In genomic region chr20:24694727-24695528, GRCh38 we compare ENCODE assay signal across 19 cellular contexts.
DNase-seq lines count a peak whose midpoint lies in the region; ATAC-seq, FAIRE-seq and TF ChIP-seq lines count a peak whose summit lies in the region.
"Had no signal": no experiment of that assay in that cellular context is flagged by ENCODE, and none has a peak within 500 bp of the region (broad histone marks: within the 10 kb centered on the region; RNA-seq: fewer than 3 reads in every experiment).

No MANE protein-coding gene starts in this region.

- TF ChIP-seq CTCF in breast epithelium (IDR thresholded peaks at IDR 0.05) (no peak), MCF 10A (IDR thresholded peaks at IDR 0.05; ENCODE audit: unreplicated experiment) (no peak), vagina (IDR thresholded peaks at IDR 0.05) (no peak)

- FAIRE-seq in endometrium (lab: Jason Lieb, UNC), result peak; percentile 15
- FAIRE-seq: bronchial epithelial cell, GM19239, small intestine had no signal

- CTCF ChIA-PET in MCF 10A (lab: Yijun Ruan, JAX), result no interaction called here
- CTCF ChIA-PET in naive thymus-derived CD4-positive, alpha-beta T cell (lab: Charles Lee), result no interaction called here

- H3K36me3 Mint-ChIP-seq in MCF 10A (ENCODE audit: insufficient read depth, unreplicated experiment), result no peaks in the 10 kb centered on the region
- no peaks in the 10 kb centered on the region for H3K36me3 Mint-ChIP-seq in naive thymus-derived CD4-positive, alpha-beta T cell
- H3K36me3 Mint-ChIP-seq: CD8-positive, alpha-beta memory T cell had no signal

- no peaks in the 10 kb centered on the region for H3K36me3 ChIP-seq in breast epithelium
- no peaks in the 10 kb centered on the region for H3K36me3 ChIP-seq in vagina
- H3K36me3 ChIP-seq in naive thymus-derived CD4-positive, alpha-beta T cell (ENCODE audit: control insufficient read depth in 2 of 3, insufficient read depth in 3 of 3, low read length in 3 of 3), result no peaks in the 10 kb centered on the region
- H3K36me3 ChIP-seq: neutrophil had no signal

- intact Hi-C loops in breast epithelium (cut with DNase I; ENCODE audit: low total_unique reads), result loop anchor here (10.0 kb wide), 1 partner anchor 70 kb away; no protein-coding TSS in a partner anchor
- intact Hi-C loops in MCF 10A (cut with micrococcal nuclease), result no loop called here
- intact Hi-C loops in vagina (cut with DNase I), result loop anchor here (10.0 kb wide), 1 partner anchor 190 kb away; no protein-coding TSS in a partner anchor
- intact Hi-C loops in naive thymus-derived CD4-positive, alpha-beta T cell (cut with micrococcal nuclease), result no loop called here

- POLR2A ChIA-PET in MCF 10A (lab: Yijun Ruan, JAX), result interaction anchor here (1.1 kb wide), 1 partner anchor 15 kb away, joined by 3 read pairs; no protein-coding TSS in a partner anchor
- POLR2A ChIA-PET in naive thymus-derived CD4-positive, alpha-beta T cell (lab: Charles Lee), result no interaction called here

- BruUV-seq in MCF 10A (replicated peaks; lab: Mats Ljungman, UMichigan), result no TSS peak

- H3K4me1 ChIP-seq in breast epithelium, result no peaks in the 10 kb centered on the region
- peaks cover 21% of the 10 kb centered on the region for H3K4me1 ChIP-seq in vagina
- no peaks in the 10 kb centered on the region for H3K4me1 ChIP-seq in naive thymus-derived CD4-positive, alpha-beta T cell (ENCODE audit: control insufficient read depth in 2 of 2, insufficient read depth in 2 of 2, low read length in 2 of 2)

- no peaks in the 10 kb centered on the region for H3K4me1 Mint-ChIP-seq in MCF 10A (ENCODE audit: insufficient read depth, unreplicated experiment)
- no peaks in the 10 kb centered on the region for H3K4me1 Mint-ChIP-seq in naive thymus-derived CD4-positive, alpha-beta T cell
- H3K4me1 Mint-ChIP-seq: CD8-positive, alpha-beta memory T cell had no signal

- ATAC-seq in naive thymus-derived CD4-positive, alpha-beta T cell, result no peak

- H3K27me3 Mint-ChIP-seq in MCF 10A (ENCODE audit: insufficient read depth, unreplicated experiment), result no peaks in the 10 kb centered on the region
- H3K27me3 Mint-ChIP-seq in naive thymus-derived CD4-positive, alpha-beta T cell, result peaks cover 0 to 18% (median 4%) of the 10 kb centered on the region in 5 donors
- H3K27me3 Mint-ChIP-seq: stimulated activated naive CD8-positive, alpha-beta T cell treated with anti-CD3 and anti-CD28 coated beads, Interleukin-15, Interleukin-2, amounts not matched to agents 100 ng/mL and 50 ng/mL, for 24 hours had no signal

- H3K4me3 Mint-ChIP-seq in MCF 10A (ENCODE audit: unreplicated experiment), result no peak overlapping the region
- H3K4me3 Mint-ChIP-seq in naive thymus-derived CD4-positive, alpha-beta T cell, result no peak overlapping the region
- H3K4me3 Mint-ChIP-seq: CD8-positive, alpha-beta memory T cell; stimulated activated naive CD8-positive, alpha-beta T cell treated with anti-CD3 and anti-CD28 coated beads, Interleukin-15, Interleukin-2, amounts not matched to agents 100 ng/mL and 50 ng/mL, for 24 hours had no signal

- H3K27ac Mint-ChIP-seq in MCF 10A (ENCODE audit: low read depth, unreplicated experiment), result no peak overlapping the region
- no peak overlapping the region for H3K27ac Mint-ChIP-seq in naive thymus-derived CD4-positive, alpha-beta T cell
- H3K27ac Mint-ChIP-seq: CD8-positive, alpha-beta memory T cell; stimulated activated naive CD8-positive, alpha-beta T cell treated with anti-CD3 and anti-CD28 coated beads, Interleukin-15, Interleukin-2, amounts not matched to agents 100 ng/mL and 50 ng/mL, for 24 hours had no signal

- no peaks in the 10 kb centered on the region for H3K9me3 ChIP-seq in breast epithelium
- no peaks in the 10 kb centered on the region for H3K9me3 ChIP-seq in vagina
- no peaks in the 10 kb centered on the region for H3K9me3 ChIP-seq in naive thymus-derived CD4-positive, alpha-beta T cell (ENCODE audit: control insufficient read depth in 2 of 3, low read length in 3 of 3)
- H3K9me3 ChIP-seq: neutrophil had no signal

- DNase-seq in breast epithelium (ENCODE audit: low spot score in 2 of 2) (peak; percentile 16 to 43), MCF 10A (ENCODE audit: unreplicated experiment) (no peak), mesenteric fat pad (ENCODE audit: low spot score) (peak; percentile 82), vagina (ENCODE audit: extremely low spot score in 2 of 2) (peak; percentile 83 to 91), DMS153 treated with DMSO at 0.1 percent for 48 hours (lab: John Stamatoyannopoulos, UW; ENCODE audit: unreplicated experiment) (no peak)
- no peak for DNase-seq in stimulated activated CD4-positive, alpha-beta T cell treated with anti-CD3 and anti-CD28 coated beads, Interleukin-4, amount 100 ng/mL, for 24 hours
- DNase-seq in naive thymus-derived CD4-positive, alpha-beta T cell, result no peak
- DNase-seq: activated naive CD4-positive, alpha-beta T cell treated with anti-CD3 and anti-CD28 coated beads, Interleukin-2, amount 50 U/mL, for 16 hours; CD8-positive, alpha-beta memory T cell; effector CD4-positive, alpha-beta T cell; NCI-H1694 treated with DMSO at 0.1 percent for 48 hours; NCI-H524; OCI-M1; small intestine had no signal

- H3K27me3 ChIP-seq in breast epithelium (peaks cover 0 to 6% of the 10 kb centered on the region in 2 donors), vagina (no peaks in the 10 kb centered on the region)
- H3K27me3 ChIP-seq in naive thymus-derived CD4-positive, alpha-beta T cell (ENCODE audit: control insufficient read depth in 2 of 2, insufficient read depth in 2 of 2, low read length in 2 of 2), result no peaks in the 10 kb centered on the region
- H3K27me3 ChIP-seq: neutrophil had no signal

- H3K9me3 Mint-ChIP-seq in MCF 10A (ENCODE audit: unreplicated experiment), result peaks cover 11% of the 10 kb centered on the region
- H3K9me3 Mint-ChIP-seq in naive thymus-derived CD4-positive, alpha-beta T cell, result no peaks in the 10 kb centered on the region
- H3K9me3 Mint-ChIP-seq: CD8-positive, alpha-beta memory T cell; stimulated activated naive CD8-positive, alpha-beta T cell treated with anti-CD3 and anti-CD28 coated beads, Interleukin-15, Interleukin-2, amounts not matched to agents 100 ng/mL and 50 ng/mL, for 24 hours had no signal

- no peak for TF ChIP-seq POLR2A in breast epithelium (IDR thresholded peaks at IDR 0.05)
- no peak for TF ChIP-seq POLR2A in vagina (IDR thresholded peaks at IDR 0.05)

- H3K27ac ChIP-seq in breast epithelium, result no peak overlapping the region
- peak overlapping the region; percentile 67 for H3K27ac ChIP-seq in vagina
- H3K27ac ChIP-seq in naive thymus-derived CD4-positive, alpha-beta T cell (ENCODE audit: low read depth, low read length), result no peak overlapping the region
- H3K27ac ChIP-seq: neutrophil had no signal

- H3K4me3 ChIP-seq in breast epithelium (no peak overlapping the region), vagina (no peak overlapping the region)
- no peak overlapping the region for H3K4me3 ChIP-seq in naive thymus-derived CD4-positive, alpha-beta T cell (ENCODE audit: low read length)

Comparison
In these comparisons a context has a peak if more than half of its experiments do, and no peak if none do; other contexts are left out.
1. DNase-seq: peak in breast epithelium (2 of 2), mesenteric fat pad (single experiment) and vagina (2 of 2); none in MCF 10A (single experiment), stimulated activated CD4-positive, alpha-beta T cell treated with anti-CD3 and anti-CD28 coated beads, Interleukin-4, amount 100 ng/mL, for 24 hours (single experiment), DMS153 treated with DMSO at 0.1 percent for 48 hours (single experiment) and naive thymus-derived CD4-positive, alpha-beta T cell (0 of 9).
2. intact Hi-C loops: an anchor here in breast epithelium (10.0 kb wide) and vagina (10.0 kb wide); none called in MCF 10A and naive thymus-derived CD4-positive, alpha-beta T cell.